12 cellular contexts compared by ENCODE assay signal in the genomic region with DNA sequence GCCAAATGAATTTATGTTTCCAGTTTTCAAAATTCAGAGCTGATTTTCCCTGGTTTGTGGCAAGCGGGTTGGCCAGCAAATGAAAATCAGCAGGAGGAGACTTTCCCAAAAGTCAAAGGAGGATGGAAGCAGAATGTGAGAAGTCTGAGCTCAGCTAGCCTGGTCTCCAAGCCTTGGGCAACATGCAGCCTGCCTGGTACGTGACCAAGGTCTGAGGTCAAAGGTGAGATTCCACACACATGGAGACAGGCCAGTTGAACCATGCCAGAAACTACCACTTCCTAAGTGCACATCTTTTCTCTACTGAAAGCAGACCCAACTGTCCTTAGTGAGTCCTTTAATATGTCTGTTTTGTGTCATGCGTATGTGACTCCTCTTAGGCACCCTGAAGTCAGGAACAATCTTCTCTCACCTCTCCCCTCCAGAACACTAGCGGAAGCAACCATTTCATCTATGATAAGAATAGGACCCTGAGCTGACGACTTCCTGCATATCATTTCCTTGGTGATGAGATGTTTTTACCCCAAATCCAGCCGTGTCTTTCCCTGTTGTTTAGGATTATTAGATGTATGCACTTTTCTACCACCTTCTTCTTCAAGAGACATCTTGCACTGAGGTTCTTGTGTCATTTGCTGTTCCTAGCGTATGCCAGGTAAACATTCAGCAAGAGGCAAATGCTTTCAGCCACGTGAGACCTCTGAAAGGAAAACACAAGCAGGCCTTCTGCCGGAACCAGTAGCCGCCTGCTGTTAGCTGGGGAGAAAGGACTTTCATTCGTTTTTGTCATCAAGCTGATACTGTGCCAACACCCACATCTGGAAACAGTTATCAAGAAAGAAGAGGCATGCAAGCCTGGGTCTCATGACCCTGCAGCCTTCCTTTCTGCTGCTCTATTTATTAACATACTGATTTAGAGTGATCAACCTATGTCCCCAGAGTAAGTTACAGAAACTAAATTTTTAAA. TPM values are rescaled to one million over a fixed set of nuclear protein-coding genes. Genes with fewer than 3 reads are reported as not detected.
A peak's percentile ranks its signal among the peaks of the same experiment; 100 is the strongest.
DNase-seq lines count a peak whose midpoint lies in the region; ATAC-seq and TF ChIP-seq lines count a peak whose summit lies in the region.
"Had no signal": no experiment of that assay in that cellular context is flagged by ENCODE, and none has a peak within 500 bp of the region (broad histone marks: within the 10 kb centered on the region; RNA-seq: fewer than 3 reads in every experiment).

No MANE protein-coding gene starts in this region.

- H3K4me2 ChIP-seq in GM23338: no peak overlapping the region

- H3K9me2 ChIP-seq in GM23338 (ENCODE audit: insufficient read depth): peaks cover 17% of the 10 kb centered on the region; the same call in 1 of the 2 replicates

- intact Hi-C loops in left ventricle myocardium superior (cut with micrococcal nuclease) (no loop called here), stomach (cut with DNase I; ENCODE audit: low total_unique reads) (no loop called here)

- H3K27me3 ChIP-seq in GM23338 (ENCODE audit: insufficient read depth): no peaks in the 10 kb centered on the region
- H3K27me3 ChIP-seq in stomach: no peaks in the 10 kb centered on the region

- H2AFZ ChIP-seq in GM23338: peak overlapping the region; percentile 60; the same call in 1 of the 2 replicates

- no peak overlapping the region for H3K27ac Mint-ChIP-seq in GM23338
- H3K27ac Mint-ChIP-seq in stimulated activated naive B cell treated with anti-CD40 and anti-IgM and Interleukin-4, amounts not matched to agents 10 μg/mL and 1 μg/mL and 100 μg/mL, for 72 hours: no peak overlapping the region
- H3K27ac Mint-ChIP-seq: activated CD8-positive, alpha-beta T cell treated with anti-CD3 and anti-CD28 coated beads for 36 hours had no signal

- H3F3A ChIP-seq in GM23338 (replicated peaks; ENCODE audit: low read depth): no peaks in the 10 kb centered on the region

- H3K9me3 ChIP-seq in stomach: no peaks in the 10 kb centered on the region

- no peak for TF ChIP-seq EP300 in stomach (IDR thresholded peaks at IDR 0.05)

- H3K4me1 ChIP-seq in GM23338 (ENCODE audit: insufficient read depth): no peaks in the 10 kb centered on the region
- peaks cover 10 to 58% (median 24%) of the 10 kb centered on the region in 4 donors for H3K4me1 ChIP-seq in stomach

- no peaks in the 10 kb centered on the region for H3K9me3 Mint-ChIP-seq in GM23338
- no peaks in the 10 kb centered on the region for H3K9me3 Mint-ChIP-seq in stimulated activated naive B cell treated with anti-CD40 and anti-IgM and Interleukin-4, amounts not matched to agents 10 μg/mL and 1 μg/mL and 100 μg/mL, for 72 hours
- H3K9me3 Mint-ChIP-seq: activated CD8-positive, alpha-beta T cell treated with anti-CD3 and anti-CD28 coated beads for 36 hours had no signal

- peaks cover 3% of the 10 kb centered on the region; the same call in 1 of the 3 replicates for H3K4me1 Mint-ChIP-seq in GM23338
- no peaks in the 10 kb centered on the region for H3K4me1 Mint-ChIP-seq in stimulated activated naive B cell treated with anti-CD40 and anti-IgM and Interleukin-4, amounts not matched to agents 10 μg/mL and 1 μg/mL and 100 μg/mL, for 72 hours

- 42 to 58% (median 47%) methylated on average over 11 of the region's 11 CpGs for WGBS in stomach, 5 donors

- DNase-seq in GM23338 (ENCODE audit: low spot score) (no peak), left ventricle myocardium superior (peak; percentile 46), stomach (no peak), erythroblast (lab: John Stamatoyannopoulos, UW) (no peak), NCI-H187 (lab: John Stamatoyannopoulos, UW) (no peak)
- DNase-seq in stimulated activated naive B cell treated with anti-CD40 and anti-IgM and Interleukin-4, amounts not matched to agents 10 μg/mL and 1 μg/mL and 100 μg/mL, for 72 hours: no peak
- DNase-seq: activated CD8-positive, alpha-beta T cell treated with anti-CD3 and anti-CD28 coated beads for 36 hours; glutamatergic neuron; NCI-H2227 treated with DMSO at 0.1 percent for 48 hours had no signal

- ATAC-seq in GM23338 (no peak), left ventricle myocardium superior (peak; percentile 81), HG02588 (IDR thresholded peaks at IDR 0.05; ENCODE audit: unreplicated experiment) (no peak)
- no peak for ATAC-seq in stimulated activated naive B cell treated with anti-CD40 and anti-IgM and Interleukin-4, amounts not matched to agents 10 μg/mL and 1 μg/mL and 100 μg/mL, for 72 hours (replicated peaks)
- ATAC-seq: activated CD8-positive, alpha-beta T cell treated with anti-CD3 and anti-CD28 coated beads for 36 hours; GM12878 had no signal

- H4K20me1 ChIP-seq in GM23338 (replicated peaks; ENCODE audit: insufficient read depth): no peaks in the 10 kb centered on the region

- TF ChIP-seq CTCF in GM23338 (conservative IDR thresholded peaks at IDR 0.05; ENCODE audit: low read depth in 2 of 2): no peak
- TF ChIP-seq CTCF in WI38 (IDR thresholded peaks at IDR 0.05; ENCODE audit: low read depth, low read length): peak; percentile 56
- peak in 1 of 7 experiments; percentile 18 for TF ChIP-seq CTCF in stomach (IDR thresholded peaks at IDR 0.05)

- H3K4me3 ChIP-seq in GM23338 (no peak overlapping the region), WI38 (ENCODE audit: low read depth, low read length) (no peak overlapping the region), stomach (no peak overlapping the region)
- H3K4me3 ChIP-seq: GM12878 had no signal

- H3K4me3 Mint-ChIP-seq in GM23338: no peak overlapping the region
- no peak overlapping the region for H3K4me3 Mint-ChIP-seq in stimulated activated naive B cell treated with anti-CD40 and anti-IgM and Interleukin-4, amounts not matched to agents 10 μg/mL and 1 μg/mL and 100 μg/mL, for 72 hours
- H3K4me3 Mint-ChIP-seq: activated CD8-positive, alpha-beta T cell treated with anti-CD3 and anti-CD28 coated beads for 36 hours had no signal

- no peaks in the 10 kb centered on the region for H3K36me3 ChIP-seq in GM23338 (ENCODE audit: insufficient read depth)
- H3K36me3 ChIP-seq in stomach: no peaks in the 10 kb centered on the region

- no peaks in the 10 kb centered on the region for H3K79me2 ChIP-seq in GM23338 (replicated peaks; ENCODE audit: insufficient read depth)

- no peaks in the 10 kb centered on the region for H3K27me3 Mint-ChIP-seq in GM23338 (ENCODE audit: insufficient read depth, low read depth, poor library complexity)
- peaks cover 15 to 23% of the 10 kb centered on the region in 2 donors for H3K27me3 Mint-ChIP-seq in stimulated activated naive B cell treated with anti-CD40 and anti-IgM and Interleukin-4, amounts not matched to agents 10 μg/mL and 1 μg/mL and 100 μg/mL, for 72 hours

- H3K36me3 Mint-ChIP-seq in GM23338 (ENCODE audit: low read depth): no peaks in the 10 kb centered on the region
- no peaks in the 10 kb centered on the region for H3K36me3 Mint-ChIP-seq in stimulated activated naive B cell treated with anti-CD40 and anti-IgM and Interleukin-4, amounts not matched to agents 10 μg/mL and 1 μg/mL and 100 μg/mL, for 72 hours

- no peak overlapping the region for H3K27ac ChIP-seq in GM23338 (ENCODE audit: low read depth)
- H3K27ac ChIP-seq in stomach: peak overlapping the region; percentile 16 to 79 (median 60)

- TF ChIP-seq POLR2A in stomach (IDR thresholded peaks at IDR 0.05): no peak
- no peak for TF ChIP-seq POLR2A in erythroblast (IDR thresholded peaks at IDR 0.05; ENCODE audit: low read length)

TF ChIP-seq in GM23338, 12 proteins besides CTCF, POLR2A, EP300 and RAD21 (continues in another document):
- TF ChIP-seq ZNF114 (CRISPR knock-in tag; IDR thresholded peaks at IDR 0.05) (no peak), EZH2 (IDR thresholded peaks at IDR 0.05; ENCODE audit: low read depth, unreplicated experiment) (no peak), ETS1 (IDR thresholded peaks at IDR 0.05) (no peak), ZNF331 (CRISPR knock-in tag; IDR thresholded peaks at IDR 0.05; ENCODE audit: low read depth) (no peak)

RNA-seq across cellular contexts. Expression of gene TGFBI, which starts 9.7 kb away (rescaled TPM):
- total RNA-seq in GM23338 (2014; rRNA removed; shearing (Covaris generic)): 8.2 and 8.9 TPM in 2 replicates
- polyA plus RNA-seq in GM23338 (2016; fragmentation: Nextera tagmentation; extraction: Ambion mirVana): 8.0 and 9.4 TPM in 2 replicates
- 47.6 TPM for total RNA-seq in left ventricle myocardium superior
- 100 to 1,000 TPM in 1 of 5 donors, 10 to 100 TPM in 4; 24.5 to 180 (median 70.1) TPM for total RNA-seq in stomach
- 100 to 1,000 TPM in 1 of 3 donors, 10 to 100 TPM in 2; 43.5 to 116 (median 54.4) TPM for polyA plus RNA-seq in stomach
- total RNA-seq: activated CD8-positive, alpha-beta T cell treated with anti-CD3 and anti-CD28 coated beads for 36 hours had no signal
